In the genomic region with DNA sequence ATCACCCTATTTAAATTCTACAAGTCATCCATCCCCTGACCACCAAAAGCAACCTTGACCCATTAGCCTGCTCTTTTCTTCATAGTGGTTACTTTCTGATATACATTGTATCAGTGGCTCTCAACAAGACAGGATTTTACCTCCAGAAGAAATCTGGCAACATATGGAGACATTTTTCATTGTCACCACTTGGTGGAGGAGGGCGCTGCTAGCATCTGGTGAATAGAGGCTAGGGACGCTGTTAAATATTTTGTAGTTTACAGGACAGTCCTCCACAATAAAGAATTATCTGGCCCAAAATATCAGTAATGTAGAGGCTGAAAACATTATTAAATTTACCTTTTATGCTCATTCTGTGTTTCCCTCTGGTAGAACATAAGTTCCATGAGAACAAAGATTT, we compare ENCODE assay signal across 1 cellular context.
TF ChIP-seq lines count a peak whose summit lies in the region.

No MANE protein-coding gene starts in this region.

TF ChIP-seq in HepG2, 621 proteins besides CTCF, POLR2A, EP300 and RAD21 (continued from another document):
- TF ChIP-seq, protein P1, sequence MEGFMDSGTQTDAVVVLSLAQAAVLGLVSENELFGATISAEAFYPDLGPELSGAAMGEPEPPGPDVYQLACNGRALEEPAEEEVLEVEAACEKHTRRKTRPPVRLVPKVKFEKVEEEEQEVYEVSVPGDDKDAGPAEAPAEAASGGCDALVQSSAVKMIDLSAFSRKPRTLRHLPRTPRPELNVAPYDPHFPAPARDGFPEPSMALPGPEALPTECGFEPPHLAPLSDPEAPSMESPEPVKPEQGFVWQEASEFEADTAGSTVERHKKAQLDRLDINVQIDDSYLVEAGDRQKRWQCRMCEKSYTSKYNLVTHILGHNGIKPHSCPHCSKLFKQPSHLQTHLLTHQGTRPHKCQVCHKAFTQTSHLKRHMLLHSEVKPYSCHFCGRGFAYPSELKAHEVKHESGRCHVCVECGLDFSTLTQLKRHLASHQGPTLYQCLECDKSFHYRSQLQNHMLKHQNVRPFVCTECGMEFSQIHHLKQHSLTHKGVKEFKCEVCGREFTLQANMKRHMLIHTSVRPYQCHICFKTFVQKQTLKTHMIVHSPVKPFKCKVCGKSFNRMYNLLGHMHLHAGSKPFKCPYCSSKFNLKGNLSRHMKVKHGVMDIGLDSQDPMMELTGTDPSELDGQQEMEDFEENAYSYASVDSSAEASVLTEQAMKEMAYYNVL (CRISPR knock-in tag; IDR thresholded peaks at IDR 0.05; ENCODE audit: borderline replicate concordance) = no peak
